1 cellular context compared by ENCODE assay signal in the genomic region with DNA sequence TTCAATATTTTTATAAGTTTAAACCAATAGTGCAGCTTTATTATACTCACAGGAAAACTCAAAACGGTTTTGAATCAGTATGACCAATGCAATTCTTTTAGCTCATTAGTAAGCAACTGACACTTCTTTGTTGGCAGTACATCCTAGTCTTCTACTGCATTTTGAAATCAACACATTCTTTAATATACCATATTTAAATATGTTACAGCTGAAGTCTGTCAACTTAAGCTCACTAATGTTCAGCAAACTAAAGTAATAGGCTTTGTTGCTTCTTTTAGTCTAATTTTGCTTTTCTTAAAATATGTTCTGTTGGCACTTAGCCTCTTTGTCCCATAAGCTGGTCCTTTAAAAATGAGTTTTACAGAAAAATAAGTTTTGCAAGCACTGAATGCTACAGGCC.
TF ChIP-seq lines count a peak whose summit lies in the region.

No MANE protein-coding gene starts in this region.

TF ChIP-seq in SK-N-SH, 30 proteins besides CTCF, POLR2A, EP300 and RAD21 (continued from another document):
- TF ChIP-seq, protein P1, sequence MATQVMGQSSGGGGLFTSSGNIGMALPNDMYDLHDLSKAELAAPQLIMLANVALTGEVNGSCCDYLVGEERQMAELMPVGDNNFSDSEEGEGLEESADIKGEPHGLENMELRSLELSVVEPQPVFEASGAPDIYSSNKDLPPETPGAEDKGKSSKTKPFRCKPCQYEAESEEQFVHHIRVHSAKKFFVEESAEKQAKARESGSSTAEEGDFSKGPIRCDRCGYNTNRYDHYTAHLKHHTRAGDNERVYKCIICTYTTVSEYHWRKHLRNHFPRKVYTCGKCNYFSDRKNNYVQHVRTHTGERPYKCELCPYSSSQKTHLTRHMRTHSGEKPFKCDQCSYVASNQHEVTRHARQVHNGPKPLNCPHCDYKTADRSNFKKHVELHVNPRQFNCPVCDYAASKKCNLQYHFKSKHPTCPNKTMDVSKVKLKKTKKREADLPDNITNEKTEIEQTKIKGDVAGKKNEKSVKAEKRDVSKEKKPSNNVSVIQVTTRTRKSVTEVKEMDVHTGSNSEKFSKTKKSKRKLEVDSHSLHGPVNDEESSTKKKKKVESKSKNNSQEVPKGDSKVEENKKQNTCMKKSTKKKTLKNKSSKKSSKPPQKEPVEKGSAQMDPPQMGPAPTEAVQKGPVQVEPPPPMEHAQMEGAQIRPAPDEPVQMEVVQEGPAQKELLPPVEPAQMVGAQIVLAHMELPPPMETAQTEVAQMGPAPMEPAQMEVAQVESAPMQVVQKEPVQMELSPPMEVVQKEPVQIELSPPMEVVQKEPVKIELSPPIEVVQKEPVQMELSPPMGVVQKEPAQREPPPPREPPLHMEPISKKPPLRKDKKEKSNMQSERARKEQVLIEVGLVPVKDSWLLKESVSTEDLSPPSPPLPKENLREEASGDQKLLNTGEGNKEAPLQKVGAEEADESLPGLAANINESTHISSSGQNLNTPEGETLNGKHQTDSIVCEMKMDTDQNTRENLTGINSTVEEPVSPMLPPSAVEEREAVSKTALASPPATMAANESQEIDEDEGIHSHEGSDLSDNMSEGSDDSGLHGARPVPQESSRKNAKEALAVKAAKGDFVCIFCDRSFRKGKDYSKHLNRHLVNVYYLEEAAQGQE (IDR thresholded peaks at IDR 0.05; ENCODE audit: low read depth, low read length): no peak
- TF ChIP-seq TCF12 (IDR thresholded peaks at IDR 0.05) (no peak), FOXM1 (IDR thresholded peaks at IDR 0.05; ENCODE audit: low read depth) (no peak), SMC3 (IDR thresholded peaks at IDR 0.05; ENCODE audit: low read depth, low read length) (no peak), RXRA (IDR thresholded peaks at IDR 0.05; ENCODE audit: borderline replicate concordance, low read depth) (no peak)
